21 cellular contexts compared by ENCODE assay signal in the genomic region with DNA sequence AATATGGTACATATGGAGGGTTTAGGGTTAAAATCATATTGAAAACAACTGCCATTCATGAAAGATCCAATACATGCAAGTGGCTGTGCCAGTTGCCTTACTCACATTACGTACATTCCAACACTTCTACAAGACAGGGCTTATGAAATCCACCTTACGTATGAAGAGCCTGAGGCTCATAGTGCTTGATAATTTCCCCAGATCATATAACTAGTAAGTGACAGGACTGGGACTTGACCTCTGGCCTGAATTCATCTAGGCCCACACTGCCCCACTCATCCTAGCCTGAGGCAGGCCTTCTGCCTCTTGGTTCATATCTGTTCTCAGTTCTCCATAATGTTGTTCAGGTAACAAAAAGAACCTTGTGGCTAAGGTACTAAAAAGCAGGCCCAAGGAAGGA.
A peak's percentile ranks its signal among the peaks of the same experiment; 100 is the strongest.
DNase-seq lines count a peak whose midpoint lies in the region; FAIRE-seq and TF ChIP-seq lines count a peak whose summit lies in the region.
"Had no signal": no experiment of that assay in that cellular context is flagged by ENCODE, and none has a peak within 500 bp of the region (broad histone marks: within the 10 kb centered on the region; RNA-seq: fewer than 3 reads in every experiment).

No MANE protein-coding gene starts in this region.

- peak; percentile 56 for FAIRE-seq in astrocyte (lab: Jason Lieb, UNC)
- FAIRE-seq: A549, D721Med, G401.6, GM12891, GM19239, H54, HTR-8/SVneo had no signal

- no peaks in the 10 kb centered on the region for H3K79me1 ChIP-seq in trophoblast cell (ENCODE audit: low read length)

- H4K12ac ChIP-seq in trophoblast cell (ENCODE audit: low read depth, low read length) = no peak overlapping the region

- no peaks in the 10 kb centered on the region for H3K27me3 Mint-ChIP-seq in MCF 10A (ENCODE audit: insufficient read depth, unreplicated experiment)
- peaks cover 3% of the 10 kb centered on the region for H3K27me3 Mint-ChIP-seq in astrocyte (ENCODE audit: low read depth, unreplicated experiment)
- no peaks in the 10 kb centered on the region for H3K27me3 Mint-ChIP-seq in activated CD4-positive, alpha-beta T cell treated with anti-CD3 and anti-CD28 coated beads, Interleukin-2, amount 10 ng/mL, durations not matched to agents 7 days and 5 days
- H3K27me3 Mint-ChIP-seq: CD4-positive, alpha-beta T cell had no signal

- no peak overlapping the region for H3K4me3 Mint-ChIP-seq in MCF 10A (ENCODE audit: unreplicated experiment)
- H3K4me3 Mint-ChIP-seq in astrocyte (ENCODE audit: unreplicated experiment) = no peak overlapping the region
- no peak overlapping the region for H3K4me3 Mint-ChIP-seq in activated CD4-positive, alpha-beta T cell treated with anti-CD3 and anti-CD28 coated beads, Interleukin-2, amount 10 ng/mL, durations not matched to agents 7 days and 5 days
- H3K4me3 Mint-ChIP-seq: CD4-positive, alpha-beta T cell; HFFc6 had no signal

- no peaks in the 10 kb centered on the region for H3K27me3 ChIP-seq in mammary epithelial cell (ENCODE audit: insufficient read depth, low read length)
- H3K27me3 ChIP-seq in astrocyte (ENCODE audit: insufficient read depth, low read length) = no peaks in the 10 kb centered on the region
- H3K27me3 ChIP-seq in trophoblast cell (ENCODE audit: insufficient read depth, low read length) = no peaks in the 10 kb centered on the region

- POLR2A ChIA-PET in MCF 10A (lab: Yijun Ruan, JAX) = no interaction called here
- POLR2A ChIA-PET in activated CD4-positive, alpha-beta T cell treated with anti-CD3 and anti-CD28 coated beads, Interleukin-2, amount 10 ng/mL, durations not matched to agents 7 days and 5 days (lab: Charles Lee) = no interaction called here

- H3K9ac ChIP-seq in mammary epithelial cell (ENCODE audit: insufficient read depth, low read length) (no peak overlapping the region), astrocyte (ENCODE audit: low read length) (no peak overlapping the region), trophoblast cell (ENCODE audit: low read length) (no peak overlapping the region)

- no peaks in the 10 kb centered on the region for H3K36me3 Mint-ChIP-seq in MCF 10A (ENCODE audit: insufficient read depth, unreplicated experiment)
- no peaks in the 10 kb centered on the region for H3K36me3 Mint-ChIP-seq in astrocyte (ENCODE audit: low read depth, unreplicated experiment)
- H3K36me3 Mint-ChIP-seq in activated CD4-positive, alpha-beta T cell treated with anti-CD3 and anti-CD28 coated beads, Interleukin-2, amount 10 ng/mL, durations not matched to agents 7 days and 5 days (ENCODE audit: low read depth) = no peaks in the 10 kb centered on the region

- H4K20me1 ChIP-seq in mammary epithelial cell (ENCODE audit: insufficient read depth, low read length) (no peaks in the 10 kb centered on the region), astrocyte (ENCODE audit: insufficient read depth, low read length) (no peaks in the 10 kb centered on the region)

- no peak overlapping the region for H3K4me2 ChIP-seq in mammary epithelial cell (ENCODE audit: insufficient read depth, low read depth, low read length)
- no peak overlapping the region for H3K4me2 ChIP-seq in astrocyte (ENCODE audit: low read length)
- H3K4me2 ChIP-seq in trophoblast cell (ENCODE audit: low read length) = no peak overlapping the region
- H3K4me2 ChIP-seq: A549 had no signal

- H3K4me3 ChIP-seq in mammary epithelial cell (replicated peaks in 1 of 3; ENCODE audit: insufficient read depth in 1 of 3, low read depth in 2 of 3, low read length in 3 of 3) (no peak overlapping the region), astrocyte (ENCODE audit: insufficient read depth, low read depth, low read length) (no peak overlapping the region), trophoblast cell (ENCODE audit: low read depth, low read length) (no peak overlapping the region)
- H3K4me3 ChIP-seq: A549 had no signal

- H3K79me2 ChIP-seq in mammary epithelial cell (ENCODE audit: insufficient read depth, low read length) (no peaks in the 10 kb centered on the region), astrocyte (ENCODE audit: insufficient read depth, low read length) (no peaks in the 10 kb centered on the region), trophoblast cell (ENCODE audit: control insufficient read depth, insufficient read depth, low read length, poor library complexity) (no peaks in the 10 kb centered on the region)

- no TSS peak for BruUV-seq in MCF 10A (replicated peaks; lab: Mats Ljungman, UMichigan)
- BruUV-seq in mammary epithelial cell (replicated peaks; lab: Mats Ljungman, UMichigan) = no TSS peak

- 56% methylated on average over 2 of the region's 2 CpGs for WGBS in mammary epithelial cell (ENCODE audit: low coverage, missing lambda C conversion rate)
- WGBS in trophoblast cell (ENCODE audit: extremely low coverage, insufficient coverage, insufficient read length) = no CpG with 5 or more reads among the region's 2 CpGs

- no peak overlapping the region for H3K27ac Mint-ChIP-seq in MCF 10A (ENCODE audit: low read depth, unreplicated experiment)
- no peak overlapping the region for H3K27ac Mint-ChIP-seq in astrocyte (ENCODE audit: unreplicated experiment)
- no peak overlapping the region for H3K27ac Mint-ChIP-seq in activated CD4-positive, alpha-beta T cell treated with anti-CD3 and anti-CD28 coated beads, Interleukin-2, amount 10 ng/mL, durations not matched to agents 7 days and 5 days
- H3K27ac Mint-ChIP-seq: CD4-positive, alpha-beta T cell; HFFc6 had no signal

- H3K4me1 ChIP-seq in mammary epithelial cell (ENCODE audit: insufficient read depth, low read length) = no peaks in the 10 kb centered on the region
- H3K4me1 ChIP-seq in astrocyte (ENCODE audit: insufficient read depth, low read length) = no peaks in the 10 kb centered on the region
- H3K4me1 ChIP-seq in trophoblast cell (ENCODE audit: control insufficient read depth in 1 of 2, insufficient read depth in 2 of 2, low read length in 2 of 2) = peaks cover 3 to 6% of the 10 kb centered on the region in 2 experiments
- H3K4me1 ChIP-seq: A549, Caco-2 had no signal

- no peaks in the 10 kb centered on the region for H3K36me3 ChIP-seq in mammary epithelial cell (ENCODE audit: insufficient read depth, low read length)
- no peaks in the 10 kb centered on the region for H3K36me3 ChIP-seq in astrocyte (ENCODE audit: insufficient read depth, low read length)
- no peaks in the 10 kb centered on the region for H3K36me3 ChIP-seq in trophoblast cell (ENCODE audit: control insufficient read depth in 1 of 2, insufficient read depth in 2 of 2, low read length in 2 of 2)

- no peak overlapping the region for H2BK120ac ChIP-seq in trophoblast cell (ENCODE audit: insufficient read depth, low read length, poor library complexity)

- H3K9me3 Mint-ChIP-seq in MCF 10A (ENCODE audit: unreplicated experiment) (peaks cover 7% of the 10 kb centered on the region), astrocyte (ENCODE audit: unreplicated experiment) (no peaks in the 10 kb centered on the region)
- no peaks in the 10 kb centered on the region for H3K9me3 Mint-ChIP-seq in activated CD4-positive, alpha-beta T cell treated with anti-CD3 and anti-CD28 coated beads, Interleukin-2, amount 10 ng/mL, durations not matched to agents 7 days and 5 days

- H3K4ac ChIP-seq in trophoblast cell (ENCODE audit: low read depth, low read length) = no peak overlapping the region

- CTCF ChIA-PET in MCF 10A (lab: Yijun Ruan, JAX) = no interaction called here
- CTCF ChIA-PET in mammary epithelial cell (lab: Charles Lee; ENCODE audit: low non-redundant PET) = no interaction called here
- CTCF ChIA-PET in activated CD4-positive, alpha-beta T cell treated with anti-CD3 and anti-CD28 coated beads, Interleukin-2, amount 10 ng/mL, durations not matched to agents 7 days and 5 days (lab: Charles Lee) = no interaction called here

- no peak overlapping the region for H3K18ac ChIP-seq in trophoblast cell (ENCODE audit: low read length)

- in situ Hi-C loops in mammary epithelial cell (cut with MboI; ENCODE audit: low sequenced_read_pairs in 2 of 2) = no loop called here

- DNase-seq in MCF 10A (ENCODE audit: unreplicated experiment) = peak; percentile 3
- no peak for DNase-seq in mammary epithelial cell
- DNase-seq in astrocyte (ENCODE audit: low read depth) = no peak
- DNase-seq in trophoblast cell = peak; percentile 89 to 93
- no peak for DNase-seq in NCI-H1417 treated with DMSO at 0.1 percent for 48 hours (lab: John Stamatoyannopoulos, UW)
- no peak for DNase-seq in activated CD4-positive, alpha-beta T cell treated with anti-CD3 and anti-CD28 coated beads, Interleukin-2, amount 10 ng/mL, durations not matched to agents 7 days and 5 days
- DNase-seq in RKO (ENCODE audit: low spot score) = no peak
- DNase-seq: AML-193; Caco-2; CD4-positive, alpha-beta T cell; HFFc6 had no signal

- H4K91ac ChIP-seq in trophoblast cell (ENCODE audit: low read depth, low read length) = no peak overlapping the region

- H3K9me3 ChIP-seq in mammary epithelial cell (replicated peaks; ENCODE audit: insufficient read depth, low read length) = peaks cover 44% of the 10 kb centered on the region
- H3K9me3 ChIP-seq in astrocyte (ENCODE audit: insufficient read depth, low read depth, low read length) = no peaks in the 10 kb centered on the region
- H3K9me3 ChIP-seq in trophoblast cell (ENCODE audit: insufficient read depth, low read depth, low read length) = no peaks in the 10 kb centered on the region
- H3K9me3 ChIP-seq: A549, Caco-2 had no signal

- no peak overlapping the region for H4K8ac ChIP-seq in trophoblast cell (ENCODE audit: low read depth, low read length)

- H3K14ac ChIP-seq in trophoblast cell (ENCODE audit: low read length) = no peak overlapping the region

- H2BK12ac ChIP-seq in trophoblast cell (ENCODE audit: low read length) = no peak overlapping the region

- no peak overlapping the region for H3K27ac ChIP-seq in mammary epithelial cell (ENCODE audit: insufficient read depth, low read depth, low read length)
- H3K27ac ChIP-seq in astrocyte (ENCODE audit: low read depth, low read length) = no peak overlapping the region
- no peak overlapping the region for H3K27ac ChIP-seq in trophoblast cell (ENCODE audit: low read depth, low read length)
- H3K27ac ChIP-seq: 22Rv1, A549, C4-2B, HL-60 had no signal

- H3K4me1 Mint-ChIP-seq in MCF 10A (ENCODE audit: insufficient read depth, unreplicated experiment) = no peaks in the 10 kb centered on the region
- no peaks in the 10 kb centered on the region for H3K4me1 Mint-ChIP-seq in astrocyte (ENCODE audit: low read depth, unreplicated experiment)
- no peaks in the 10 kb centered on the region for H3K4me1 Mint-ChIP-seq in activated CD4-positive, alpha-beta T cell treated with anti-CD3 and anti-CD28 coated beads, Interleukin-2, amount 10 ng/mL, durations not matched to agents 7 days and 5 days

- no peak for TF ChIP-seq CTCF in MCF 10A (IDR thresholded peaks at IDR 0.05; ENCODE audit: unreplicated experiment)
- TF ChIP-seq CTCF in mammary epithelial cell (conservative IDR thresholded peaks at IDR 0.05 in 1 of 2, IDR thresholded peaks at IDR 0.05 in 1 of 2; ENCODE audit: extremely low read depth in 1 of 2, insufficient read depth in 1 of 2, low read depth in 1 of 2, low read length in 2 of 2) = no peak
- no peak for TF ChIP-seq CTCF in astrocyte (IDR thresholded peaks at IDR 0.05; ENCODE audit: insufficient read depth, low read depth, low read length)

- no peak overlapping the region for H2AK5ac ChIP-seq in trophoblast cell (ENCODE audit: low read length)

- H2BK5ac ChIP-seq in trophoblast cell (ENCODE audit: low read depth, low read length, poor library complexity) = no peak overlapping the region

- dilution Hi-C loops in mammary epithelial cell (cut with HindIII; ENCODE audit: low sequenced_read_pairs) = no loop called here

- H2AFZ ChIP-seq in mammary epithelial cell (ENCODE audit: low read depth, low read length) = no peak overlapping the region
- H2AFZ ChIP-seq in astrocyte (ENCODE audit: low read depth, low read length) = no peak overlapping the region
- H2AFZ ChIP-seq in trophoblast cell (ENCODE audit: insufficient read depth, low read length, poor library complexity) = no peak overlapping the region

- H3K23ac ChIP-seq in trophoblast cell (ENCODE audit: low read length) = no peak overlapping the region

- intact Hi-C loops in MCF 10A (cut with micrococcal nuclease) (no loop called here), mammary epithelial cell (cut with micrococcal nuclease) (no loop called here)

Comparison
In these comparisons a context has a peak if more than half of its experiments do, and no peak if none do; other contexts are left out.
1. DNase-seq: peak in MCF 10A (single experiment) and trophoblast cell (2 of 2); none in mammary epithelial cell (single experiment), astrocyte (single experiment), NCI-H1417 treated with DMSO at 0.1 percent for 48 hours (single experiment), activated CD4-positive, alpha-beta T cell treated with anti-CD3 and anti-CD28 coated beads, Interleukin-2, amount 10 ng/mL, durations not matched to agents 7 days and 5 days (single experiment) and RKO (single experiment).